In the genomic region with DNA sequence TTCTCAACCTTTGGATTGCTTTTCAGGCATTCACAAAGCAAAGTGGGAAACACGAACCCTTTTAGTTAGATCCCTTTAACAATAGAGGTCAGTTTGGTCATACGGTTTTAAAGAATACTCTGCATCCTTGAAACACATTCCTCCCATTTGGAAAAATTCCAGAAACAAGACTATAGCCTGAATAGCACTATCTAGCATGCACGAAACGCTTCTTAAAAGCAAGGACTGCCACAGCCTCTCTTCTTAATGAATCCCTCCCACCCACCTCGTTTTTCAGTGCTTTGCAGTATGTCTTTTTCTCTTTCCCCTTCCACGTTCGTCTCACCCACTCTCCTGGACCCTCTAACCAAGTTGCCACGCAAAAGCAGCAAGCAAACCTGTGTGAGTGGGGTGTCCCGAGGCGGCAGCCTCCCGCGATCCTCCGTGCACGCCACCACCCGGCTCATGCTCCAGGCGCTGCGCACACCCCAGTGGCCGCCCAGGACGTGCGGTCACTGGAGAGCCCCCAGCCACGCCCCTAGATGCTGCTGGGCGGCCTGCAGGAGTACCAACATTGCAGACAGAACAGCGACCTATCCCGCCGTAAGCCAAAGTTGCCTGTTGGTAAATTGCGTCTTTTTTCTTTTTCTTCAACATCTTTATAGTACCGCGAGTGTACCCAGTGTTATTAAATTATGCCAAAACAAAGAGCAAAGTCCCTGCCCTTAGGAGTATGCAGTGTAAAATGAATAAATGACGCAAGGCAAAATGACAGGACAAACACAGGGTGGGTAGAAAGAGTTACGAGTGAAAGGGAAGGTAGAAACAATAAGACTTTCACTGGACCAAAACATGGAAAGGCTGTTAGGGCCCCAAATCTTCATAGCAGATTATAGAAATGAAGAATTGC, we compare ENCODE assay signal across 2 cellular contexts.
TF ChIP-seq lines count a peak whose summit lies in the region.

A gene with protein sequence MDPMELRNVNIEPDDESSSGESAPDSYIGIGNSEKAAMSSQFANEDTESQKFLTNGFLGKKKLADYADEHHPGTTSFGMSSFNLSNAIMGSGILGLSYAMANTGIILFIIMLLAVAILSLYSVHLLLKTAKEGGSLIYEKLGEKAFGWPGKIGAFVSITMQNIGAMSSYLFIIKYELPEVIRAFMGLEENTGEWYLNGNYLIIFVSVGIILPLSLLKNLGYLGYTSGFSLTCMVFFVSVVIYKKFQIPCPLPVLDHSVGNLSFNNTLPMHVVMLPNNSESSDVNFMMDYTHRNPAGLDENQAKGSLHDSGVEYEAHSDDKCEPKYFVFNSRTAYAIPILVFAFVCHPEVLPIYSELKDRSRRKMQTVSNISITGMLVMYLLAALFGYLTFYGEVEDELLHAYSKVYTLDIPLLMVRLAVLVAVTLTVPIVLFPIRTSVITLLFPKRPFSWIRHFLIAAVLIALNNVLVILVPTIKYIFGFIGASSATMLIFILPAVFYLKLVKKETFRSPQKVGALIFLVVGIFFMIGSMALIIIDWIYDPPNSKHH (minus strand): TSS at position 472 of the 889 bp plus-strand sequence. CDS start 32,926 bp downstream, outside the sequence.

TF ChIP-seq in H1, 55 proteins besides CTCF, POLR2A, EP300 and RAD21:
- TF ChIP-seq, protein P1, sequence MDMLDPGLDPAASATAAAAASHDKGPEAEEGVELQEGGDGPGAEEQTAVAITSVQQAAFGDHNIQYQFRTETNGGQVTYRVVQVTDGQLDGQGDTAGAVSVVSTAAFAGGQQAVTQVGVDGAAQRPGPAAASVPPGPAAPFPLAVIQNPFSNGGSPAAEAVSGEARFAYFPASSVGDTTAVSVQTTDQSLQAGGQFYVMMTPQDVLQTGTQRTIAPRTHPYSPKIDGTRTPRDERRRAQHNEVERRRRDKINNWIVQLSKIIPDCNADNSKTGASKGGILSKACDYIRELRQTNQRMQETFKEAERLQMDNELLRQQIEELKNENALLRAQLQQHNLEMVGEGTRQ (IDR thresholded peaks at IDR 0.05; ENCODE audit: low read length): no peak
- TF ChIP-seq BACH1 (IDR thresholded peaks at IDR 0.05; ENCODE audit: low read length): 0 out of 2 replicates have a peak, but pooled peaks have one; percentile 12
- TF ChIP-seq ASH2L (IDR thresholded peaks at IDR 0.05; ENCODE audit: low read length): peak; percentile 54
- peak; percentile 26 for TF ChIP-seq KDM4A (IDR thresholded peaks at IDR 0.05; ENCODE audit: low read depth, low read length, severe bottlenecking)

TF ChIP-seq in liver, 16 proteins besides CTCF, POLR2A, EP300 and RAD21 (continued from another document):
- TF ChIP-seq EGR1 (IDR thresholded peaks at IDR 0.05; ENCODE audit: low read depth in 2 of 2) (no peak), HNF4A (conservative IDR thresholded peaks at IDR 0.05) (peak; percentile 82 to 88), FOXA2 (IDR thresholded peaks at IDR 0.05) (peak; percentile 50), SP1 (IDR thresholded peaks at IDR 0.05) (peak; percentile 40), JUND (IDR thresholded peaks at IDR 0.05) (peak in 1 of 2 donors; percentile 59), GABPA (IDR thresholded peaks at IDR 0.05 in 1 of 2, conservative IDR thresholded peaks at IDR 0.05 in 1 of 2) (peak in 1 of 2 donors; percentile 4), RXRA (IDR thresholded peaks at IDR 0.05) (peak; percentile 35 to 75), FOXA1 (IDR thresholded peaks at IDR 0.05) (no peak)
- TF ChIP-seq, protein P2, sequence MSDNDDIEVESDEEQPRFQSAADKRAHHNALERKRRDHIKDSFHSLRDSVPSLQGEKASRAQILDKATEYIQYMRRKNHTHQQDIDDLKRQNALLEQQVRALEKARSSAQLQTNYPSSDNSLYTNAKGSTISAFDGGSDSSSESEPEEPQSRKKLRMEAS (IDR thresholded peaks at IDR 0.05): peak; percentile 45
- TF ChIP-seq, protein P3, sequence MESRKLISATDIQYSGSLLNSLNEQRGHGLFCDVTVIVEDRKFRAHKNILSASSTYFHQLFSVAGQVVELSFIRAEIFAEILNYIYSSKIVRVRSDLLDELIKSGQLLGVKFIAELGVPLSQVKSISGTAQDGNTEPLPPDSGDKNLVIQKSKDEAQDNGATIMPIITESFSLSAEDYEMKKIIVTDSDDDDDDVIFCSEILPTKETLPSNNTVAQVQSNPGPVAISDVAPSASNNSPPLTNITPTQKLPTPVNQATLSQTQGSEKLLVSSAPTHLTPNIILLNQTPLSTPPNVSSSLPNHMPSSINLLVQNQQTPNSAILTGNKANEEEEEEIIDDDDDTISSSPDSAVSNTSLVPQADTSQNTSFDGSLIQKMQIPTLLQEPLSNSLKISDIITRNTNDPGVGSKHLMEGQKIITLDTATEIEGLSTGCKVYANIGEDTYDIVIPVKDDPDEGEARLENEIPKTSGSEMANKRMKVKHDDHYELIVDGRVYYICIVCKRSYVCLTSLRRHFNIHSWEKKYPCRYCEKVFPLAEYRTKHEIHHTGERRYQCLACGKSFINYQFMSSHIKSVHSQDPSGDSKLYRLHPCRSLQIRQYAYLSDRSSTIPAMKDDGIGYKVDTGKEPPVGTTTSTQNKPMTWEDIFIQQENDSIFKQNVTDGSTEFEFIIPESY (IDR thresholded peaks at IDR 0.05): peak; percentile 46
- TF ChIP-seq, protein P4, sequence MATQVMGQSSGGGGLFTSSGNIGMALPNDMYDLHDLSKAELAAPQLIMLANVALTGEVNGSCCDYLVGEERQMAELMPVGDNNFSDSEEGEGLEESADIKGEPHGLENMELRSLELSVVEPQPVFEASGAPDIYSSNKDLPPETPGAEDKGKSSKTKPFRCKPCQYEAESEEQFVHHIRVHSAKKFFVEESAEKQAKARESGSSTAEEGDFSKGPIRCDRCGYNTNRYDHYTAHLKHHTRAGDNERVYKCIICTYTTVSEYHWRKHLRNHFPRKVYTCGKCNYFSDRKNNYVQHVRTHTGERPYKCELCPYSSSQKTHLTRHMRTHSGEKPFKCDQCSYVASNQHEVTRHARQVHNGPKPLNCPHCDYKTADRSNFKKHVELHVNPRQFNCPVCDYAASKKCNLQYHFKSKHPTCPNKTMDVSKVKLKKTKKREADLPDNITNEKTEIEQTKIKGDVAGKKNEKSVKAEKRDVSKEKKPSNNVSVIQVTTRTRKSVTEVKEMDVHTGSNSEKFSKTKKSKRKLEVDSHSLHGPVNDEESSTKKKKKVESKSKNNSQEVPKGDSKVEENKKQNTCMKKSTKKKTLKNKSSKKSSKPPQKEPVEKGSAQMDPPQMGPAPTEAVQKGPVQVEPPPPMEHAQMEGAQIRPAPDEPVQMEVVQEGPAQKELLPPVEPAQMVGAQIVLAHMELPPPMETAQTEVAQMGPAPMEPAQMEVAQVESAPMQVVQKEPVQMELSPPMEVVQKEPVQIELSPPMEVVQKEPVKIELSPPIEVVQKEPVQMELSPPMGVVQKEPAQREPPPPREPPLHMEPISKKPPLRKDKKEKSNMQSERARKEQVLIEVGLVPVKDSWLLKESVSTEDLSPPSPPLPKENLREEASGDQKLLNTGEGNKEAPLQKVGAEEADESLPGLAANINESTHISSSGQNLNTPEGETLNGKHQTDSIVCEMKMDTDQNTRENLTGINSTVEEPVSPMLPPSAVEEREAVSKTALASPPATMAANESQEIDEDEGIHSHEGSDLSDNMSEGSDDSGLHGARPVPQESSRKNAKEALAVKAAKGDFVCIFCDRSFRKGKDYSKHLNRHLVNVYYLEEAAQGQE (IDR thresholded peaks at IDR 0.05): peak; percentile 69
- TF ChIP-seq, protein P5, sequence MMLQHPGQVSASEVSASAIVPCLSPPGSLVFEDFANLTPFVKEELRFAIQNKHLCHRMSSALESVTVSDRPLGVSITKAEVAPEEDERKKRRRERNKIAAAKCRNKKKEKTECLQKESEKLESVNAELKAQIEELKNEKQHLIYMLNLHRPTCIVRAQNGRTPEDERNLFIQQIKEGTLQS (IDR thresholded peaks at IDR 0.05): peak; percentile 46
TF ChIP-seq in liver: peak in this region for 12.
